1 cellular context compared by ENCODE assay signal in the genomic region with DNA sequence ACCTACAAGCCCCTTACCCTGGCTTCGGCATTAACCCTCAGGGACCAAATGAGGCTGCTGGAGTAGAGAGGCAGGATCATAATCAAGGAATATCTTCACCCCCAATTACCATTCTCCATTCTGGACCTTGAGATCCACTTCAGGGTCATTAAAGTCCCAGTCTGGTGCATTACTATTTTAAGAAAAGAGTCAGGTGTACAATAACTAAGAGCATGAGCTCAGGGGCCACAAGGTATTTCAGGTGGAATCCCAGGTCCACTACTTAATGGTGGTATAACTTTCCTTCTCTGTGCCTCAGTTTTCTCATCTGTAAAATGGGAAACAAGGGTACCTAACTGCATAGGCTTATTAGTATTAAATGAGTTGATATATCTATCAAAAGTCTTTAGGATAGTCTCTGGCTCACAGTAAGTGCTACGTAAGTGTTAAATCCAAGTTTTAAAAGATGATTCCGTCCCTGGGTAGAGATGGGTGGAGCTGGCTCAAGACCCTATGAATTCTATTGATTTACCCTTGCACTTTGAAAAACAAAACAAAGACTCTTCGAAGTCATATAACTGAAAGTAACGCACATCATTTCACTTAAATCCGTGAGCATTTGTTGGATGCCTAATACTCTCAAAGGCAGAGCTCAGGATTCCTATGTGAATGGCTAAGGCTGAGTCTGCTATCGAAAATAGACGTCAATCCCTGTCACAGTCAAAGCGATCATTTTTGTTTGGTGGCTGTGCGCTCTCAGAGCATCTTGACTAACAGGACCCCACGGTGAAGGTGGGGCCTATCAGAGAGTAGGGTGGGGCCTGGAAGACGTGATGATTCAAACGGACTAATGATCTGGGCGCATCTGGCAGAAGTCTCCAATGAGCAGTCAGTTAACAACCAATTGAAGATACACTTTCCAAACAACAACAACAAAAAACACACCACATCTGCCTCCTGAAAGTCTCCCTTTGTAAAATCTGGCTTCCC.
TF ChIP-seq lines count a peak whose summit lies in the region.

No MANE protein-coding gene starts in this region.

TF ChIP-seq in K562, 482 proteins besides CTCF, POLR2A, EP300 and RAD21 (continued from another document):
- TF ChIP-seq, protein P1, sequence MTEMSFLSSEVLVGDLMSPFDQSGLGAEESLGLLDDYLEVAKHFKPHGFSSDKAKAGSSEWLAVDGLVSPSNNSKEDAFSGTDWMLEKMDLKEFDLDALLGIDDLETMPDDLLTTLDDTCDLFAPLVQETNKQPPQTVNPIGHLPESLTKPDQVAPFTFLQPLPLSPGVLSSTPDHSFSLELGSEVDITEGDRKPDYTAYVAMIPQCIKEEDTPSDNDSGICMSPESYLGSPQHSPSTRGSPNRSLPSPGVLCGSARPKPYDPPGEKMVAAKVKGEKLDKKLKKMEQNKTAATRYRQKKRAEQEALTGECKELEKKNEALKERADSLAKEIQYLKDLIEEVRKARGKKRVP (CRISPR knock-in tag; IDR thresholded peaks at IDR 0.05), result 0 out of 2 replicates have a peak, but pooled peaks have one; percentile 40
- TF ChIP-seq ZNF41 (CRISPR knock-in tag; conservative IDR thresholded peaks at IDR 0.05) (no peak), DNMT1 (IDR thresholded peaks at IDR 0.05) (no peak), ZNF318 (IDR thresholded peaks at IDR 0.05; ENCODE audit: borderline replicate concordance in 1 of 2, low read depth in 1 of 2) (no peak), TBP (optimal IDR thresholded peaks at IDR 0.05; ENCODE audit: low read depth, low read length) (no peak)
- TF ChIP-seq, protein P2, sequence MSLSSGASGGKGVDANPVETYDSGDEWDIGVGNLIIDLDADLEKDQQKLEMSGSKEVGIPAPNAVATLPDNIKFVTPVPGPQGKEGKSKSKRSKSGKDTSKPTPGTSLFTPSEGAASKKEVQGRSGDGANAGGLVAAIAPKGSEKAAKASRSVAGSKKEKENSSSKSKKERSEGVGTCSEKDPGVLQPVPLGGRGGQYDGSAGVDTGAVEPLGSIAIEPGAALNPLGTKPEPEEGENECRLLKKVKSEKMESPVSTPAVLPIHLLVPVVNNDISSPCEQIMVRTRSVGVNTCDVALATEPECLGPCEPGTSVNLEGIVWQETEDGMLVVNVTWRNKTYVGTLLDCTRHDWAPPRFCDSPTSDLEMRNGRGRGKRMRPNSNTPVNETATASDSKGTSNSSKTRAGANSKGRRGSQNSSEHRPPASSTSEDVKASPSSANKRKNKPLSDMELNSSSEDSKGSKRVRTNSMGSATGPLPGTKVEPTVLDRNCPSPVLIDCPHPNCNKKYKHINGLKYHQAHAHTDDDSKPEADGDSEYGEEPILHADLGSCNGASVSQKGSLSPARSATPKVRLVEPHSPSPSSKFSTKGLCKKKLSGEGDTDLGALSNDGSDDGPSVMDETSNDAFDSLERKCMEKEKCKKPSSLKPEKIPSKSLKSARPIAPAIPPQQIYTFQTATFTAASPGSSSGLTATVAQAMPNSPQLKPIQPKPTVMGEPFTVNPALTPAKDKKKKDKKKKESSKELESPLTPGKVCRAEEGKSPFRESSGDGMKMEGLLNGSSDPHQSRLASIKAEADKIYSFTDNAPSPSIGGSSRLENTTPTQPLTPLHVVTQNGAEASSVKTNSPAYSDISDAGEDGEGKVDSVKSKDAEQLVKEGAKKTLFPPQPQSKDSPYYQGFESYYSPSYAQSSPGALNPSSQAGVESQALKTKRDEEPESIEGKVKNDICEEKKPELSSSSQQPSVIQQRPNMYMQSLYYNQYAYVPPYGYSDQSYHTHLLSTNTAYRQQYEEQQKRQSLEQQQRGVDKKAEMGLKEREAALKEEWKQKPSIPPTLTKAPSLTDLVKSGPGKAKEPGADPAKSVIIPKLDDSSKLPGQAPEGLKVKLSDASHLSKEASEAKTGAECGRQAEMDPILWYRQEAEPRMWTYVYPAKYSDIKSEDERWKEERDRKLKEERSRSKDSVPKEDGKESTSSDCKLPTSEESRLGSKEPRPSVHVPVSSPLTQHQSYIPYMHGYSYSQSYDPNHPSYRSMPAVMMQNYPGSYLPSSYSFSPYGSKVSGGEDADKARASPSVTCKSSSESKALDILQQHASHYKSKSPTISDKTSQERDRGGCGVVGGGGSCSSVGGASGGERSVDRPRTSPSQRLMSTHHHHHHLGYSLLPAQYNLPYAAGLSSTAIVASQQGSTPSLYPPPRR (CRISPR knock-in tag; IDR thresholded peaks at IDR 0.05; ENCODE audit: borderline replicate concordance), result 0 out of 2 replicates have a peak, but pooled peaks have one; percentile 1
- TF ChIP-seq, protein P3, sequence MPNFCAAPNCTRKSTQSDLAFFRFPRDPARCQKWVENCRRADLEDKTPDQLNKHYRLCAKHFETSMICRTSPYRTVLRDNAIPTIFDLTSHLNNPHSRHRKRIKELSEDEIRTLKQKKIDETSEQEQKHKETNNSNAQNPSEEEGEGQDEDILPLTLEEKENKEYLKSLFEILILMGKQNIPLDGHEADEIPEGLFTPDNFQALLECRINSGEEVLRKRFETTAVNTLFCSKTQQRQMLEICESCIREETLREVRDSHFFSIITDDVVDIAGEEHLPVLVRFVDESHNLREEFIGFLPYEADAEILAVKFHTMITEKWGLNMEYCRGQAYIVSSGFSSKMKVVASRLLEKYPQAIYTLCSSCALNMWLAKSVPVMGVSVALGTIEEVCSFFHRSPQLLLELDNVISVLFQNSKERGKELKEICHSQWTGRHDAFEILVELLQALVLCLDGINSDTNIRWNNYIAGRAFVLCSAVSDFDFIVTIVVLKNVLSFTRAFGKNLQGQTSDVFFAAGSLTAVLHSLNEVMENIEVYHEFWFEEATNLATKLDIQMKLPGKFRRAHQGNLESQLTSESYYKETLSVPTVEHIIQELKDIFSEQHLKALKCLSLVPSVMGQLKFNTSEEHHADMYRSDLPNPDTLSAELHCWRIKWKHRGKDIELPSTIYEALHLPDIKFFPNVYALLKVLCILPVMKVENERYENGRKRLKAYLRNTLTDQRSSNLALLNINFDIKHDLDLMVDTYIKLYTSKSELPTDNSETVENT (CRISPR knock-in tag; IDR thresholded peaks at IDR 0.05), result no peak
